ENCODE assay signal across 2 cellular contexts in genomic region chr11:102109896-102110760, GRCh38.
TF ChIP-seq lines count a peak whose summit lies in the region.

TSS of gene YAP1 (plus strand) at chr11:102110447. CDS start at chr11:102110849, 402 bp downstream.

TF ChIP-seq in Ishikawa, 13 proteins besides CTCF, POLR2A, EP300 and RAD21 (continued from another document):
- TF ChIP-seq TAF1 (IDR thresholded peaks at IDR 0.05; ENCODE audit: low read depth) (peak; percentile 60), ZBTB7A (IDR thresholded peaks at IDR 0.05; ENCODE audit: low read depth) (no peak), CEBPB (IDR thresholded peaks at IDR 0.05) (no peak)
- TF ChIP-seq, protein P1, sequence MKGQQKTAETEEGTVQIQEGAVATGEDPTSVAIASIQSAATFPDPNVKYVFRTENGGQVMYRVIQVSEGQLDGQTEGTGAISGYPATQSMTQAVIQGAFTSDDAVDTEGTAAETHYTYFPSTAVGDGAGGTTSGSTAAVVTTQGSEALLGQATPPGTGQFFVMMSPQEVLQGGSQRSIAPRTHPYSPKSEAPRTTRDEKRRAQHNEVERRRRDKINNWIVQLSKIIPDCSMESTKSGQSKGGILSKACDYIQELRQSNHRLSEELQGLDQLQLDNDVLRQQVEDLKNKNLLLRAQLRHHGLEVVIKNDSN (IDR thresholded peaks at IDR 0.05), result peak; percentile 94

TF ChIP-seq in WTC11, 78 proteins besides CTCF, POLR2A, EP300 and RAD21 (continued from another document):
- TF ChIP-seq, protein P2, sequence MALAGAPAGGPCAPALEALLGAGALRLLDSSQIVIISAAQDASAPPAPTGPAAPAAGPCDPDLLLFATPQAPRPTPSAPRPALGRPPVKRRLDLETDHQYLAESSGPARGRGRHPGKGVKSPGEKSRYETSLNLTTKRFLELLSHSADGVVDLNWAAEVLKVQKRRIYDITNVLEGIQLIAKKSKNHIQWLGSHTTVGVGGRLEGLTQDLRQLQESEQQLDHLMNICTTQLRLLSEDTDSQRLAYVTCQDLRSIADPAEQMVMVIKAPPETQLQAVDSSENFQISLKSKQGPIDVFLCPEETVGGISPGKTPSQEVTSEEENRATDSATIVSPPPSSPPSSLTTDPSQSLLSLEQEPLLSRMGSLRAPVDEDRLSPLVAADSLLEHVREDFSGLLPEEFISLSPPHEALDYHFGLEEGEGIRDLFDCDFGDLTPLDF (CRISPR knock-in tag; IDR thresholded peaks at IDR 0.05), result peak; percentile 48; the same call in 1 of the 2 replicates
- TF ChIP-seq FOXK1 (CRISPR knock-in tag; IDR thresholded peaks at IDR 0.05) (peak; percentile 55; the same call in 1 of the 2 replicates), ERG (CRISPR knock-in tag; IDR thresholded peaks at IDR 0.05) (no peak), ZNF317 (CRISPR knock-in tag; IDR thresholded peaks at IDR 0.05; ENCODE audit: borderline replicate concordance, low read depth) (peak; percentile 48; the same call in 1 of the 2 replicates), TEAD4 (CRISPR knock-in tag; IDR thresholded peaks at IDR 0.05) (0 out of 2 replicates have a peak, but pooled peaks have one; percentile 14), ZNF138 (CRISPR knock-in tag; conservative IDR thresholded peaks at IDR 0.05) (0 out of 2 replicates have a peak, but pooled peaks have one; percentile 72), HMGA2 (CRISPR knock-in tag; IDR thresholded peaks at IDR 0.05) (no peak), GABPB1 (CRISPR knock-in tag; IDR thresholded peaks at IDR 0.05) (peak; percentile 49; the same call in 1 of the 2 replicates), ATF3 (CRISPR knock-in tag; conservative IDR thresholded peaks at IDR 0.05) (no peak), ZNF232 (CRISPR knock-in tag; IDR thresholded peaks at IDR 0.05) (peak; percentile 80; the same call in 1 of the 2 replicates), AFF4 (CRISPR knock-in tag; IDR thresholded peaks at IDR 0.05; ENCODE audit: borderline replicate concordance) (peak; percentile 92), ZBTB21 (CRISPR knock-in tag; IDR thresholded peaks at IDR 0.05; ENCODE audit: borderline replicate concordance) (peak; percentile 56), TEAD1 (CRISPR knock-in tag; IDR thresholded peaks at IDR 0.05) (0 out of 2 replicates have a peak, but pooled peaks have one; percentile 32), NFE2L1 (CRISPR knock-in tag; IDR thresholded peaks at IDR 0.05) (no peak), KAT7 (CRISPR knock-in tag; IDR thresholded peaks at IDR 0.05; ENCODE audit: borderline replicate concordance) (peak; percentile 59; the same call in 1 of the 2 replicates), SOX15 (CRISPR knock-in tag; IDR thresholded peaks at IDR 0.05) (no peak), EMX1 (CRISPR knock-in tag; IDR thresholded peaks at IDR 0.05) (no peak), TCF7 (CRISPR knock-in tag; IDR thresholded peaks at IDR 0.05; ENCODE audit: low read depth) (no peak), ELF4 (CRISPR knock-in tag; IDR thresholded peaks at IDR 0.05; ENCODE audit: low read depth) (0 out of 2 replicates have a peak, but pooled peaks have one; percentile 55), FOXP1 (CRISPR knock-in tag; IDR thresholded peaks at IDR 0.05; ENCODE audit: borderline replicate concordance) (peak; percentile 69), AR (CRISPR knock-in tag; IDR thresholded peaks at IDR 0.05) (no peak), ETV6 (CRISPR knock-in tag; IDR thresholded peaks at IDR 0.05) (peak; percentile 73)
- TF ChIP-seq, protein P1 (CRISPR knock-in tag; IDR thresholded peaks at IDR 0.05), result peak; percentile 93
- TF ChIP-seq, protein P3, sequence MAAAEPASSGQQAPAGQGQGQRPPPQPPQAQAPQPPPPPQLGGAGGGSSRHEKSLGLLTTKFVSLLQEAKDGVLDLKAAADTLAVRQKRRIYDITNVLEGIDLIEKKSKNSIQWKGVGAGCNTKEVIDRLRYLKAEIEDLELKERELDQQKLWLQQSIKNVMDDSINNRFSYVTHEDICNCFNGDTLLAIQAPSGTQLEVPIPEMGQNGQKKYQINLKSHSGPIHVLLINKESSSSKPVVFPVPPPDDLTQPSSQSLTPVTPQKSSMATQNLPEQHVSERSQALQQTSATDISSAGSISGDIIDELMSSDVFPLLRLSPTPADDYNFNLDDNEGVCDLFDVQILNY (CRISPR knock-in tag; IDR thresholded peaks at IDR 0.05), result peak; percentile 78
- TF ChIP-seq, protein P4, sequence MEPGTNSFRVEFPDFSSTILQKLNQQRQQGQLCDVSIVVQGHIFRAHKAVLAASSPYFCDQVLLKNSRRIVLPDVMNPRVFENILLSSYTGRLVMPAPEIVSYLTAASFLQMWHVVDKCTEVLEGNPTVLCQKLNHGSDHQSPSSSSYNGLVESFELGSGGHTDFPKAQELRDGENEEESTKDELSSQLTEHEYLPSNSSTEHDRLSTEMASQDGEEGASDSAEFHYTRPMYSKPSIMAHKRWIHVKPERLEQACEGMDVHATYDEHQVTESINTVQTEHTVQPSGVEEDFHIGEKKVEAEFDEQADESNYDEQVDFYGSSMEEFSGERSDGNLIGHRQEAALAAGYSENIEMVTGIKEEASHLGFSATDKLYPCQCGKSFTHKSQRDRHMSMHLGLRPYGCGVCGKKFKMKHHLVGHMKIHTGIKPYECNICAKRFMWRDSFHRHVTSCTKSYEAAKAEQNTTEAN (CRISPR knock-in tag; IDR thresholded peaks at IDR 0.05), result peak; percentile 55; the same call in 1 of the 2 replicates
- TF ChIP-seq, protein P5, sequence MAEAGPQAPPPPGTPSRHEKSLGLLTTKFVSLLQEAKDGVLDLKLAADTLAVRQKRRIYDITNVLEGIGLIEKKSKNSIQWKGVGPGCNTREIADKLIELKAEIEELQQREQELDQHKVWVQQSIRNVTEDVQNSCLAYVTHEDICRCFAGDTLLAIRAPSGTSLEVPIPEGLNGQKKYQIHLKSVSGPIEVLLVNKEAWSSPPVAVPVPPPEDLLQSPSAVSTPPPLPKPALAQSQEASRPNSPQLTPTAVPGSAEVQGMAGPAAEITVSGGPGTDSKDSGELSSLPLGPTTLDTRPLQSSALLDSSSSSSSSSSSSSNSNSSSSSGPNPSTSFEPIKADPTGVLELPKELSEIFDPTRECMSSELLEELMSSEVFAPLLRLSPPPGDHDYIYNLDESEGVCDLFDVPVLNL (CRISPR knock-in tag; IDR thresholded peaks at IDR 0.05; ENCODE audit: borderline replicate concordance, low read depth), result no peak
- TF ChIP-seq, protein P6, sequence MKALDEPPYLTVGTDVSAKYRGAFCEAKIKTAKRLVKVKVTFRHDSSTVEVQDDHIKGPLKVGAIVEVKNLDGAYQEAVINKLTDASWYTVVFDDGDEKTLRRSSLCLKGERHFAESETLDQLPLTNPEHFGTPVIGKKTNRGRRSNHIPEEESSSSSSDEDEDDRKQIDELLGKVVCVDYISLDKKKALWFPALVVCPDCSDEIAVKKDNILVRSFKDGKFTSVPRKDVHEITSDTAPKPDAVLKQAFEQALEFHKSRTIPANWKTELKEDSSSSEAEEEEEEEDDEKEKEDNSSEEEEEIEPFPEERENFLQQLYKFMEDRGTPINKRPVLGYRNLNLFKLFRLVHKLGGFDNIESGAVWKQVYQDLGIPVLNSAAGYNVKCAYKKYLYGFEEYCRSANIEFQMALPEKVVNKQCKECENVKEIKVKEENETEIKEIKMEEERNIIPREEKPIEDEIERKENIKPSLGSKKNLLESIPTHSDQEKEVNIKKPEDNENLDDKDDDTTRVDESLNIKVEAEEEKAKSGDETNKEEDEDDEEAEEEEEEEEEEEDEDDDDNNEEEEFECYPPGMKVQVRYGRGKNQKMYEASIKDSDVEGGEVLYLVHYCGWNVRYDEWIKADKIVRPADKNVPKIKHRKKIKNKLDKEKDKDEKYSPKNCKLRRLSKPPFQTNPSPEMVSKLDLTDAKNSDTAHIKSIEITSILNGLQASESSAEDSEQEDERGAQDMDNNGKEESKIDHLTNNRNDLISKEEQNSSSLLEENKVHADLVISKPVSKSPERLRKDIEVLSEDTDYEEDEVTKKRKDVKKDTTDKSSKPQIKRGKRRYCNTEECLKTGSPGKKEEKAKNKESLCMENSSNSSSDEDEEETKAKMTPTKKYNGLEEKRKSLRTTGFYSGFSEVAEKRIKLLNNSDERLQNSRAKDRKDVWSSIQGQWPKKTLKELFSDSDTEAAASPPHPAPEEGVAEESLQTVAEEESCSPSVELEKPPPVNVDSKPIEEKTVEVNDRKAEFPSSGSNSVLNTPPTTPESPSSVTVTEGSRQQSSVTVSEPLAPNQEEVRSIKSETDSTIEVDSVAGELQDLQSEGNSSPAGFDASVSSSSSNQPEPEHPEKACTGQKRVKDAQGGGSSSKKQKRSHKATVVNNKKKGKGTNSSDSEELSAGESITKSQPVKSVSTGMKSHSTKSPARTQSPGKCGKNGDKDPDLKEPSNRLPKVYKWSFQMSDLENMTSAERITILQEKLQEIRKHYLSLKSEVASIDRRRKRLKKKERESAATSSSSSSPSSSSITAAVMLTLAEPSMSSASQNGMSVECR (CRISPR knock-in tag; IDR thresholded peaks at IDR 0.05; ENCODE audit: borderline replicate concordance), result peak; percentile 33; the same call in 1 of the 2 replicates
- TF ChIP-seq, protein P7, sequence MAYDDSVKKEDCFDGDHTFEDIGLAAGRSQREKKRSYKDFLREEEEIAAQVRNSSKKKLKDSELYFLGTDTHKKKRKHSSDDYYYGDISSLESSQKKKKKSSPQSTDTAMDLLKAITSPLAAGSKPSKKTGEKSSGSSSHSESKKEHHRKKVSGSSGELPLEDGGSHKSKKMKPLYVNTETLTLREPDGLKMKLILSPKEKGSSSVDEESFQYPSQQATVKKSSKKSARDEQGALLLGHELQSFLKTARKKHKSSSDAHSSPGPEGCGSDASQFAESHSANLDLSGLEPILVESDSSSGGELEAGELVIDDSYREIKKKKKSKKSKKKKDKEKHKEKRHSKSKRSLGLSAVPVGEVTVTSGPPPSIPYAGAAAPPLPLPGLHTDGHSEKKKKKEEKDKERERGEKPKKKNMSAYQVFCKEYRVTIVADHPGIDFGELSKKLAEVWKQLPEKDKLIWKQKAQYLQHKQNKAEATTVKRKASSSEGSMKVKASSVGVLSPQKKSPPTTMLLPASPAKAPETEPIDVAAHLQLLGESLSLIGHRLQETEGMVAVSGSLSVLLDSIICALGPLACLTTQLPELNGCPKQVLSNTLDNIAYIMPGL (CRISPR knock-in tag; IDR thresholded peaks at IDR 0.05), result peak; percentile 99
